ENCODE assay signal across 8 cellular contexts in the genomic region with DNA sequence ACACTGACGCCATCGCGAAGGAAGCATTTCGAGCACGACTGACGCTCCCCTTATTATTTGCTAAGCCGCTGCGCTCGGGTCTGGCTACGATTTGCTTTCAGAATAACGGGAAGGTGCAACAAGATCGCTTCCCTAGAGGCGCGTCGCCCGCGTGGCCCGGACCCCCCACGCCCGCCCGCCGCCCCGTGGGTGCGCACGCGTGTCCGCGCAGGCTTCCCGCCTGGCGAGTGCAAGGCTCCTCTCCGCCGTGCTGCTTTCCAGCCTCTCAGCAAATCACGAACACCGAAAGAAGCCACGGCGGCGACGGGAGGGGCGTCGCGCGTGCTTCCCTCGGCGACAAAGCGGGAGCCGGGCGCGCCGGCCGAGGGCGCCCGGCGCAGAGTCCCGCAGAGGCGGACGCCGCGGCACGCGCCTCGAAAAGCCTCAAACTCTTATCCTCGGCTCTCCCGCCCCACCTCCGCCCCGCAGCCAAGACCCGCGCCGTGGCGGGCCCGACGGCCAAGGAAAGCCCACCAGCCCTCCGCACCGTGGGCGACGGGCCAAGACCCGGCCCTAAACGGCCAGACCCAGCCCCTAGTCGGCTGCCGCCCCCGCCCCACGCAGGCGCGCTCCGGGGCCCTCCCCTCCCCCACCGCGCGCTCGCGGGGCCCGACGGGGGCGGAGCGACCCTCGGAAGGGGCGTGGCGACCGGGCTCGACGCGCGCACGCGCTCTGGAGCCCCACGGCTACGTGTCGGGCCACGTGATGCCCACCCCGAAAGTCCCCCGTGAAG.
DNase-seq lines count a peak whose midpoint lies in the region; ATAC-seq lines count a peak whose summit lies in the region.

No MANE protein-coding gene starts in this region.

- DNase-seq in 8988T (peak; percentile 96), NCI-H2029 treated with DMSO at 0.1 percent for 48 hours (lab: John Stamatoyannopoulos, UW) (peak; percentile 42)
- peak; percentile 89 for DNase-seq in activated CD4-positive, alpha-beta T cell treated with anti-CD3 and anti-CD28 coated beads for 48 hours
- peak; percentile 80 to 90 for DNase-seq in stimulated activated CD4-positive, alpha-beta T cell treated with anti-CD3 and anti-CD28 coated beads, Interleukin-1b, Interleukin-23, amount 100 ng/mL, for 1 hour (ENCODE audit: low read depth in 2 of 2)

- H3K27ac ChIP-seq in cingulate gyrus (ENCODE audit: low read depth, low read length): peak overlapping the region; percentile 99
- H3K27ac ChIP-seq in layer of hippocampus (ENCODE audit: low read depth, low read length): peak overlapping the region; percentile 99

- ATAC-seq in GM18499 (IDR thresholded peaks at IDR 0.05; ENCODE audit: insufficient read depth, unreplicated experiment) (peak; percentile 32), HG02884 (IDR thresholded peaks at IDR 0.05; ENCODE audit: unreplicated experiment) (peak; percentile 36)

- no peaks in the 10 kb centered on the region for H3K27me3 ChIP-seq in layer of hippocampus (ENCODE audit: control insufficient read depth, insufficient read depth, low read length)

Comparison
In these comparisons a context has a peak if more than half of its experiments do, and no peak if none do; other contexts are left out.
1. Peak in every context shown above with its lines: DNase-seq, ATAC-seq and H3K27ac ChIP-seq.
2. DNase-seq: peak in every context shown above with its lines; median percentile 96 in 8988T; 89 in activated CD4-positive, alpha-beta T cell treated with anti-CD3 and anti-CD28 coated beads for 48 hours; 85 in stimulated activated CD4-positive, alpha-beta T cell treated with anti-CD3 and anti-CD28 coated beads, Interleukin-1b, Interleukin-23, amount 100 ng/mL, for 1 hour; 42 in NCI-H2029 treated with DMSO at 0.1 percent for 48 hours.